In genomic region chr15:100330221-100330620, GRCh38 we compare ENCODE assay signal across 18 cellular contexts. TPM values are rescaled to one million over a fixed set of nuclear protein-coding genes. Genes with fewer than 3 reads are reported as not detected.
DNase-seq lines count a peak whose midpoint lies in the region; ATAC-seq and TF ChIP-seq lines count a peak whose summit lies in the region.
"Had no signal": no experiment of that assay in that cellular context is flagged by ENCODE, and none has a peak within 500 bp of the region (broad histone marks: within the 10 kb centered on the region; RNA-seq: fewer than 3 reads in every experiment).

No MANE protein-coding gene starts in this region.

- peak overlapping the region; percentile 41 for H3K27ac Mint-ChIP-seq in activated T-helper 17 cell treated with anti-CD3 and anti-CD28 coated beads, Interleukin-2, amount 50 U/mL, for 72 hours
- H3K27ac Mint-ChIP-seq in neural crest cell (ENCODE audit: unreplicated experiment) (peak overlapping the region; percentile 50), WTC11 (no peak overlapping the region)
- H3K27ac Mint-ChIP-seq: mesothelial cell of epicardium had no signal

- peak overlapping the region; percentile 72 for H3K4me3 Mint-ChIP-seq in activated T-helper 17 cell treated with anti-CD3 and anti-CD28 coated beads, Interleukin-2, amount 50 U/mL, for 72 hours
- H3K4me3 Mint-ChIP-seq in neural crest cell (no peak overlapping the region), WTC11 (no peak overlapping the region)
- H3K4me3 Mint-ChIP-seq: mesothelial cell of epicardium had no signal

- no peak overlapping the region for H3K27ac ChIP-seq in ovary
- H3K27ac ChIP-seq: suprapubic skin had no signal

- CTCF ChIA-PET in WTC11 (lab: Charles Lee) = interaction anchor here (1.2 to 1.7 kb wide), 2 partner anchors 9 to 12 kb away, joined by 3 to 11 read pairs; no protein-coding TSS in a partner anchor

- POLR2A ChIA-PET in WTC11 (lab: Charles Lee) = no interaction called here

- H3K36me3 ChIP-seq in ovary = no peaks in the 10 kb centered on the region
- H3K36me3 ChIP-seq: suprapubic skin had no signal

- 88 to 90% (median 89%) methylated on average over 10 of the region's 10 CpGs for WGBS in ovary, 3 donors

- H3K4me3 ChIP-seq in Jurkat, Clone E6-1 (ENCODE audit: low read length) = peak overlapping the region; percentile 22
- no peak overlapping the region for H3K4me3 ChIP-seq in ovary
- H3K4me3 ChIP-seq: suprapubic skin had no signal

- TF ChIP-seq POLR2A in ovary (IDR thresholded peaks at IDR 0.05) = no peak

- ATAC-seq in activated CD4-positive, CD25-positive, alpha-beta regulatory T cell treated with anti-CD3 and anti-CD28 coated beads, Interleukin-2, amount 50 U/mL, for 24 hours = peak; percentile 64 to 76
- ATAC-seq in activated T-helper 17 cell treated with anti-CD3 and anti-CD28 coated beads, Interleukin-2, amount 50 U/mL, for 72 hours (replicated peaks) = peak; percentile 89
- no peak for ATAC-seq in WTC11
- ATAC-seq: esophagus mucosa had no signal

- H3K27me3 Mint-ChIP-seq in activated T-helper 17 cell treated with anti-CD3 and anti-CD28 coated beads, Interleukin-2, amount 50 U/mL, for 72 hours = no peaks in the 10 kb centered on the region
- H3K27me3 Mint-ChIP-seq in neural crest cell (ENCODE audit: low read depth) (peaks cover 5% of the 10 kb centered on the region), WTC11 (ENCODE audit: low read depth) (no peaks in the 10 kb centered on the region)

- intact Hi-C loops in ovary (cut with DNase I) = loop anchor here in 2 of 4 donors (5.0 to 10.0 kb wide), 2 partner anchors 198 to 375 kb away; no protein-coding TSS in a partner anchor

- TF ChIP-seq EP300 in ovary (IDR thresholded peaks at IDR 0.05) = no peak

- H3K9me3 ChIP-seq in ovary = no peaks in the 10 kb centered on the region
- H3K9me3 ChIP-seq: suprapubic skin had no signal

- DNase-seq in activated CD4-positive, CD25-positive, alpha-beta regulatory T cell (lab: John Stamatoyannopoulos, UW) = no peak
- peak; percentile 66 for DNase-seq in Jurkat, Clone E6-1 (ENCODE audit: low read depth, low spot score)
- DNase-seq in neural crest cell (ENCODE audit: low read depth, low spot score) (no peak), SKM-1 (lab: John Stamatoyannopoulos, UW; ENCODE audit: unreplicated experiment) (no peak), WTC11 (ENCODE audit: low spot score) (no peak), ovary (no peak)
- DNase-seq: 8988T, EL, kidney glomerular epithelial cell, NCI-H2081, occipital lobe, SHP77, T1000 had no signal

- no peaks in the 10 kb centered on the region for H3K9me3 Mint-ChIP-seq in activated T-helper 17 cell treated with anti-CD3 and anti-CD28 coated beads, Interleukin-2, amount 50 U/mL, for 72 hours
- H3K9me3 Mint-ChIP-seq in neural crest cell = no peaks in the 10 kb centered on the region
- H3K9me3 Mint-ChIP-seq in WTC11 = 0 out of 2 replicates have a peak, but pooled peaks cover 3% of the 10 kb centered on the region

- TF ChIP-seq CTCF in neural crest cell (conservative IDR thresholded peaks at IDR 0.05) = no peak
- TF ChIP-seq CTCF in WTC11 (IDR thresholded peaks at IDR 0.05) = no peak
- no peak for TF ChIP-seq CTCF in ovary (IDR thresholded peaks at IDR 0.05)

- no peaks in the 10 kb centered on the region for H3K27me3 ChIP-seq in ovary

- H3K4me1 ChIP-seq in ovary (ENCODE audit: insufficient read depth) = no peaks in the 10 kb centered on the region

- H3K4me1 Mint-ChIP-seq in activated T-helper 17 cell treated with anti-CD3 and anti-CD28 coated beads, Interleukin-2, amount 50 U/mL, for 72 hours = peaks cover 15% of the 10 kb centered on the region
- H3K4me1 Mint-ChIP-seq in neural crest cell (no peaks in the 10 kb centered on the region), WTC11 (peaks cover 12% of the 10 kb centered on the region)

- H3K36me3 Mint-ChIP-seq in activated T-helper 17 cell treated with anti-CD3 and anti-CD28 coated beads, Interleukin-2, amount 50 U/mL, for 72 hours (ENCODE audit: low read depth) = no peaks in the 10 kb centered on the region
- H3K36me3 Mint-ChIP-seq in neural crest cell (ENCODE audit: low read depth) = no peaks in the 10 kb centered on the region
- H3K36me3 Mint-ChIP-seq in WTC11 = no peaks in the 10 kb centered on the region

TF ChIP-seq in WTC11, 78 proteins besides CTCF, POLR2A, EP300 and RAD21 (continues in another document):
- TF ChIP-seq PREB (CRISPR knock-in tag; IDR thresholded peaks at IDR 0.05; ENCODE audit: borderline replicate concordance) (no peak), CDX4 (CRISPR knock-in tag; IDR thresholded peaks at IDR 0.05; ENCODE audit: borderline replicate concordance) (no peak), ATF2 (CRISPR knock-in tag; IDR thresholded peaks at IDR 0.05; ENCODE audit: borderline replicate concordance, low read depth) (no peak), STAT6 (CRISPR knock-in tag; conservative IDR thresholded peaks at IDR 0.05; ENCODE audit: low read depth) (no peak), PRRX2 (CRISPR knock-in tag; IDR thresholded peaks at IDR 0.05) (no peak), JAZF1 (CRISPR knock-in tag; IDR thresholded peaks at IDR 0.05) (no peak), RORB (CRISPR knock-in tag; IDR thresholded peaks at IDR 0.05) (no peak), TP53 (CRISPR knock-in tag; IDR thresholded peaks at IDR 0.05) (no peak), NFE2L1 (CRISPR knock-in tag; IDR thresholded peaks at IDR 0.05) (no peak)

RNA-seq across cellular contexts. Expression of gene ADAMTS17, which starts 11.6 kb away (rescaled TPM):
- polyA plus RNA-seq in Jurkat, Clone E6-1 (2012; ENCODE audit: insufficient read depth, insufficient read length) = 6.1 TPM
- 1 to 10 TPM in 1 of 2 donors, under 1 TPM in 1; 0.37 to 1.1 TPM for total RNA-seq in activated T-helper 17 cell treated with anti-CD3 and anti-CD28 coated beads, Interleukin-2, amount 50 U/mL, for 72 hours
- 1.3 and 2.3 TPM in 2 replicates for total RNA-seq in neural crest cell
- total RNA-seq in WTC11 (2021) = 1.8 to 2.8 TPM (median 2.2 TPM) in 3 replicates
- 10 to 100 TPM in 1 of 7 donors, 1 to 10 TPM in 6; 3.0 to 11.3 (median 7.9) TPM for total RNA-seq in ovary
- 1 to 10 TPM; 1.3 to 2.2 TPM for polyA plus RNA-seq in ovary
